Comparison of ENCODE assay signal across 23 cellular contexts in genomic region chr6:150537893-150538292, GRCh38.
DNase-seq lines count a peak whose midpoint lies in the region; ATAC-seq and TF ChIP-seq lines count a peak whose summit lies in the region.
"Had no signal": no experiment of that assay in that cellular context is flagged by ENCODE, and none has a peak within 500 bp of the region (broad histone marks: within the 10 kb centered on the region; RNA-seq: fewer than 3 reads in every experiment).

No MANE protein-coding gene starts in this region.

- H3K27me3 ChIP-seq in heart left ventricle: no peaks in the 10 kb centered on the region
- H3K27me3 ChIP-seq in thyroid gland: no peaks in the 10 kb centered on the region
- H3K27me3 ChIP-seq: cardiac muscle cell, spleen had no signal

- TF ChIP-seq POLR2A in heart left ventricle (IDR thresholded peaks at IDR 0.05): no peak
- TF ChIP-seq POLR2A in thyroid gland (IDR thresholded peaks at IDR 0.05): no peak

- peaks cover 0 to 27% (median 12%) of the 10 kb centered on the region in 12 donors for H3K4me1 ChIP-seq in heart left ventricle
- H3K4me1 ChIP-seq in thyroid gland: peaks cover 0 to 5% of the 10 kb centered on the region in 2 donors

- intact Hi-C loops in heart left ventricle (cut with DNase I): loop anchor here in 1 of 10 donors (5.0 kb wide), 1 partner anchor 111 kb away; no protein-coding TSS in a partner anchor
- intact Hi-C loops in thyroid gland (cut with DNase I): no loop called here

- peaks cover 5% of the 10 kb centered on the region for H3K27me3 Mint-ChIP-seq in nephron (ENCODE audit: low read depth)

- 17 to 50% (median 45%) methylated on average over 1 of the region's 1 CpG for WGBS in heart left ventricle, 4 donors
- 72 to 78% methylated on average over 1 of the region's 1 CpG for WGBS in thyroid gland, 2 donors

- H3K4me3 Mint-ChIP-seq in nephron: no peak overlapping the region
- H3K4me3 Mint-ChIP-seq: activated CD4-positive, alpha-beta T cell treated with anti-CD3 and anti-CD28 coated beads, Interleukin-2, amount 10 ng/mL, durations not matched to agents 24 days and 14 days; activated naive CD4-positive, alpha-beta T cell treated with anti-CD3 and anti-CD28 coated beads for 36 hours; activated T-cell treated with anti-CD3 and anti-CD28 coated beads, Interleukin-2, amount 50 U/mL, for 72 hours; CD4-positive, CD25-positive, alpha-beta regulatory T cell; H9; immature natural killer cell; stimulated activated memory B cell treated with anti-CD40 and anti-IgM and Interleukin-4, amounts not matched to agents 10 μg/mL and 1 μg/mL and 100 μg/mL, for 72 hours had no signal

- H3K27ac Mint-ChIP-seq in nephron: peak overlapping the region in 2 of 3 experiments; percentile 39 to 43
- H3K27ac Mint-ChIP-seq: activated CD4-positive, alpha-beta T cell treated with anti-CD3 and anti-CD28 coated beads, Interleukin-2, amount 10 ng/mL, durations not matched to agents 24 days and 14 days; activated naive CD4-positive, alpha-beta T cell treated with anti-CD3 and anti-CD28 coated beads for 36 hours; activated T-cell treated with anti-CD3 and anti-CD28 coated beads, Interleukin-2, amount 50 U/mL, for 72 hours; CD4-positive, CD25-positive, alpha-beta regulatory T cell; H9; immature natural killer cell; stimulated activated memory B cell treated with anti-CD40 and anti-IgM and Interleukin-4, amounts not matched to agents 10 μg/mL and 1 μg/mL and 100 μg/mL, for 72 hours had no signal

- H3K27ac ChIP-seq in heart left ventricle (peak overlapping the region in 10 of 12 donors; percentile 14 to 85 (median 50)), thyroid gland (no peak overlapping the region)
- H3K27ac ChIP-seq: cardiac muscle cell, WERI-Rb-1 had no signal

- H3K9me3 ChIP-seq in heart left ventricle (no peaks in the 10 kb centered on the region), thyroid gland (no peaks in the 10 kb centered on the region)
- H3K9me3 ChIP-seq: spleen had no signal

- peaks cover 10% of the 10 kb centered on the region for H3K4me1 Mint-ChIP-seq in nephron
- H3K4me1 Mint-ChIP-seq: activated CD4-positive, alpha-beta T cell treated with anti-CD3 and anti-CD28 coated beads, Interleukin-2, amount 10 ng/mL, durations not matched to agents 24 days and 14 days; CD4-positive, CD25-positive, alpha-beta regulatory T cell; H9; immature natural killer cell; stimulated activated memory B cell treated with anti-CD40 and anti-IgM and Interleukin-4, amounts not matched to agents 10 μg/mL and 1 μg/mL and 100 μg/mL, for 72 hours had no signal

- peak; percentile 5 for DNase-seq in dermis blood vessel endothelial cell
- peak in 3 of 5 donors; percentile 35 to 56 (median 54) for DNase-seq in heart left ventricle
- DNase-seq in thyroid gland: peak; percentile 3 to 4
- DNase-seq in NCI-H1105 (lab: John Stamatoyannopoulos, UW): no peak
- DNase-seq in cortex of kidney (lab: John Stamatoyannopoulos, UW): no peak
- DNase-seq: activated CD4-positive, alpha-beta T cell treated with anti-CD3 and anti-CD28 coated beads, Interleukin-2, amount 10 ng/mL, durations not matched to agents 24 days and 14 days; activated naive CD4-positive, alpha-beta T cell treated with anti-CD3 and anti-CD28 coated beads for 36 hours; activated T-cell treated with anti-CD3 and anti-CD28 coated beads, Interleukin-2, amount 50 U/mL, for 72 hours; amniotic stem cell; CD4-positive, CD25-positive, alpha-beta regulatory T cell; H9; immature natural killer cell; NCI-H1092; NCI-H2029; NCI-H226; NCI-H82; spleen; stimulated activated CD4-positive, alpha-beta T cell treated with anti-CD3 and anti-CD28 coated beads, Interleukin-4, amount 100 ng/mL, for 1 hour; WERI-Rb-1 had no signal

- H3K4me3 ChIP-seq in heart left ventricle: no peak overlapping the region
- no peak overlapping the region for H3K4me3 ChIP-seq in thyroid gland (replicated peaks in 1 of 3)
- H3K4me3 ChIP-seq: cardiac muscle cell, spleen had no signal

- H3K9me3 Mint-ChIP-seq in nephron: peaks cover 13% of the 10 kb centered on the region
- H3K9me3 Mint-ChIP-seq: activated CD4-positive, alpha-beta T cell treated with anti-CD3 and anti-CD28 coated beads, Interleukin-2, amount 10 ng/mL, durations not matched to agents 24 days and 14 days; activated naive CD4-positive, alpha-beta T cell treated with anti-CD3 and anti-CD28 coated beads for 36 hours; CD4-positive, CD25-positive, alpha-beta regulatory T cell; immature natural killer cell had no signal

- H3K36me3 ChIP-seq in heart left ventricle: no peaks in the 10 kb centered on the region
- no peaks in the 10 kb centered on the region for H3K36me3 ChIP-seq in thyroid gland
- H3K36me3 ChIP-seq: cardiac muscle cell, spleen, WERI-Rb-1 had no signal

- H3K36me3 Mint-ChIP-seq in nephron (ENCODE audit: low read depth): peaks cover 6% of the 10 kb centered on the region
- H3K36me3 Mint-ChIP-seq: CD4-positive, CD25-positive, alpha-beta regulatory T cell; immature natural killer cell; stimulated activated memory B cell treated with anti-CD40 and anti-IgM and Interleukin-4, amounts not matched to agents 10 μg/mL and 1 μg/mL and 100 μg/mL, for 72 hours had no signal

- TF ChIP-seq CTCF in heart left ventricle (IDR thresholded peaks at IDR 0.05) (no peak), nephron (IDR thresholded peaks at IDR 0.05; ENCODE audit: unreplicated experiment in 3 of 3) (no peak), thyroid gland (IDR thresholded peaks at IDR 0.05) (no peak)

- ATAC-seq in heart left ventricle (peak; percentile 47 to 84 (median 65)), HG03139 (IDR thresholded peaks at IDR 0.05; ENCODE audit: unreplicated experiment) (no peak)
- ATAC-seq: activated T-cell treated with anti-CD3 and anti-CD28 coated beads, Interleukin-2, amount 50 U/mL, for 72 hours; stimulated activated memory B cell treated with anti-CD40 and anti-IgM and Interleukin-4, amounts not matched to agents 10 μg/mL and 1 μg/mL and 100 μg/mL, for 72 hours had no signal

Comparison
In these comparisons a context has a peak if more than half of its experiments do, and no peak if none do; other contexts are left out.
1. DNase-seq: peak in dermis blood vessel endothelial cell (single experiment), heart left ventricle (3 of 5) and thyroid gland (2 of 2); none in NCI-H1105 (single experiment) and cortex of kidney (single experiment).
2. H3K27ac ChIP-seq: peak in heart left ventricle (10 of 12); none in thyroid gland (0 of 3).